12 cellular contexts compared by ENCODE assay signal in genomic region chr10:101071266-101071884, GRCh38. TPM values are rescaled to one million over a fixed set of nuclear protein-coding genes. Genes with fewer than 3 reads are reported as not detected.
DNase-seq lines count a peak whose midpoint lies in the region; ATAC-seq and TF ChIP-seq lines count a peak whose summit lies in the region.
"Had no signal": no experiment of that assay in that cellular context is flagged by ENCODE, and none has a peak within 500 bp of the region (broad histone marks: within the 10 kb centered on the region; RNA-seq: fewer than 3 reads in every experiment).

No MANE protein-coding gene starts in this region.

- POLR2A ChIA-PET in activated B cell treated with CpG ODN at 0.5 μM for 24 hours (lab: Charles Lee), result interaction anchor here (0.7 to 1.5 kb wide), 7 partner anchors 10 to 1641 kb away, joined by 3 to 9 read pairs (median 7); partner anchors contain the start of gene GOT1

- H3K4me1 ChIP-seq in Karpas-422 (ENCODE audit: low read length), result peaks cover 84% of the 10 kb centered on the region

- no peaks in the 10 kb centered on the region for H3K9me3 Mint-ChIP-seq in activated B cell treated with CpG ODN at 0.5 μM for 24 hours

- no peaks in the 10 kb centered on the region for H3K9me2 ChIP-seq in Karpas-422 (replicated peaks; ENCODE audit: insufficient read depth, low read length)

- intact Hi-C loops in activated B cell treated with CpG ODN at 0.5 μM for 24 hours (cut with micrococcal nuclease), result no loop called here

- H3K4me3 ChIP-seq in Karpas-422 (ENCODE audit: low read length), result peak overlapping the region; percentile 51

- H3K36me3 ChIP-seq in Karpas-422 (ENCODE audit: insufficient read depth, low read length), result no peaks in the 10 kb centered on the region

- no peaks in the 10 kb centered on the region for H4K20me1 ChIP-seq in Karpas-422 (ENCODE audit: insufficient read depth, low read depth, low read length)

- no peaks in the 10 kb centered on the region for H3K36me3 Mint-ChIP-seq in activated B cell treated with CpG ODN at 0.5 μM for 24 hours (ENCODE audit: low read depth)

- CTCF ChIA-PET in activated B cell treated with CpG ODN at 0.5 μM for 24 hours (lab: Charles Lee), result interaction anchor here (0.7 to 2.6 kb wide), 7 partner anchors 9 to 72 kb away, joined by 3 to 14 read pairs (median 6); no protein-coding TSS in a partner anchor

- ATAC-seq in activated B cell treated with CpG ODN at 0.5 μM for 24 hours (ENCODE audit: low read depth) (peak; percentile 65), HG02759 (IDR thresholded peaks at IDR 0.05; ENCODE audit: unreplicated experiment) (no peak), GM18517 (IDR thresholded peaks at IDR 0.05; ENCODE audit: unreplicated experiment) (no peak)

- H3K27me3 ChIP-seq in Karpas-422 (ENCODE audit: low read length), result no peaks in the 10 kb centered on the region

- peak overlapping the region; percentile 98 for H3K27ac ChIP-seq in Karpas-422 (ENCODE audit: low read length)

- peak overlapping the region; percentile 74 for H3K9ac ChIP-seq in Karpas-422 (ENCODE audit: low read length)

- H3K27ac Mint-ChIP-seq in activated B cell treated with CpG ODN at 0.5 μM for 24 hours, result peak overlapping the region; percentile 52

- DNase-seq in GF-D8 (lab: John Stamatoyannopoulos, UW) (peak; percentile 97), Karpas-422 (peak; percentile 98), activated B cell treated with CpG ODN at 0.5 μM for 24 hours (no peak), nucleus accumbens (lab: John Stamatoyannopoulos, UW) (peak in 29 of 56 donors; percentile 3 to 84 (median 40)), NCI-H526 treated with DMSO at 0.1 percent for 48 hours (lab: John Stamatoyannopoulos, UW) (no peak)
- DNase-seq: DMS 273 treated with DMSO at 0.1 percent for 48 hours, NCI-H774, T1000 had no signal

- H3K79me2 ChIP-seq in Karpas-422 (ENCODE audit: low read length), result no peaks in the 10 kb centered on the region

- no peak overlapping the region for H2AFZ ChIP-seq in Karpas-422 (ENCODE audit: low read length)

- peaks cover 17% of the 10 kb centered on the region for H3K27me3 Mint-ChIP-seq in activated B cell treated with CpG ODN at 0.5 μM for 24 hours

- H3K9me3 ChIP-seq in Karpas-422 (ENCODE audit: low read length), result no peaks in the 10 kb centered on the region

- TF ChIP-seq CTCF in activated B cell treated with CpG ODN at 0.5 μM for 24 hours (IDR thresholded peaks at IDR 0.05), result no peak

- peak overlapping the region; percentile 2 for H3K4me3 Mint-ChIP-seq in activated B cell treated with CpG ODN at 0.5 μM for 24 hours

- peaks cover 41% of the 10 kb centered on the region for H3K4me1 Mint-ChIP-seq in activated B cell treated with CpG ODN at 0.5 μM for 24 hours

- H3K4me2 ChIP-seq in Karpas-422 (ENCODE audit: low read depth, low read length, poor library complexity, severe bottlenecking), result peak overlapping the region; percentile 69

RNA-seq across cellular contexts. Expression of gene KAZALD1, which starts 9.6 kb away (rescaled TPM):
- 21.5 and 50.1 TPM in 2 replicates for total RNA-seq in Karpas-422 (2014; rRNA removed; shearing (Covaris generic); ENCODE audit: low replicate concordance)
- 0.58 TPM in 1 of 2 replicates, not detected in the other for total RNA-seq in activated B cell treated with CpG ODN at 0.5 μM for 24 hours

RNA-seq across cellular contexts. Expression of gene SFXN3, which starts 40.3 kb away (rescaled TPM):
- total RNA-seq in Karpas-422 (2014; rRNA removed; shearing (Covaris generic); ENCODE audit: low replicate concordance), result 8.5 and 13.6 TPM in 2 replicates
- total RNA-seq in activated B cell treated with CpG ODN at 0.5 μM for 24 hours, result 9.5 and 9.8 TPM in 2 replicates

RNA-seq across cellular contexts. Expression of gene PDZD7, which starts 40.4 kb away (rescaled TPM):
- total RNA-seq in Karpas-422 (2014; rRNA removed; shearing (Covaris generic); ENCODE audit: low replicate concordance), result 2.6 and 3.0 TPM in 2 replicates
- total RNA-seq in activated B cell treated with CpG ODN at 0.5 μM for 24 hours, result 0.11 TPM in 1 of 2 replicates, not detected in the other

RNA-seq across cellular contexts. Expression of gene TLX1, which starts 59.7 kb away (rescaled TPM):
- not detected in 2 replicates for total RNA-seq in Karpas-422 (2014; rRNA removed; shearing (Covaris generic); ENCODE audit: low replicate concordance)
- total RNA-seq in activated B cell treated with CpG ODN at 0.5 μM for 24 hours, result not detected in 2 replicates
- total RNA-seq: LHCN-M2, urinary bladder had no signal

Comparison
In these comparisons a context has a peak if more than half of its experiments do, and no peak if none do; other contexts are left out.
1. DNase-seq: peak in GF-D8 (single experiment), Karpas-422 (single experiment) and nucleus accumbens (29 of 56); none in activated B cell treated with CpG ODN at 0.5 μM for 24 hours (single experiment) and NCI-H526 treated with DMSO at 0.1 percent for 48 hours (single experiment).
2. RNA of gene KAZALD1, which starts 9.6 kb away (total RNA-seq): 21.5 to 50.1 TPM in Karpas-422; 0.58 TPM in activated B cell treated with CpG ODN at 0.5 μM for 24 hours; every median in the first group is over 10 times any median in the second.